ENCODE assay signal across 36 cellular contexts in the genomic region with DNA sequence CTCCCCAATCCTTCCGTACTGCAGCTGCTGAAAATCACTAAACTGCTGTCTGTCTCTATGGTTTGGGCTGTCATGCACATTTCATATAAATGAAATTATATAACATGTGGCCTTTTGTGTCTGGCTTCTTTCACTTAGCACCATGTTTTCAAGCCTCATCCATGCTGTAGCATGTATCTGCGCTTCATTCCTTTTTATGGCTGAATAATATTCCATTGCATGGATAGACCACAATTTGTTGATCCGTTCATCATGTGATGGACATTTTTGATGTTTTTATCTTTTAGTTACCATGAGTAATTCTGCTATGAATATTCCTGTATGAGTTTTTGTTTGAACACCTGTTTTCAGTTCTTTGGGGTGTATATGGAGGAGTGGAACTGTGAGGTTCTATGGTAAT.
"Had no signal": no experiment of that assay in that cellular context is flagged by ENCODE, and none has a peak within 500 bp of the region (broad histone marks: within the 10 kb centered on the region; RNA-seq: fewer than 3 reads in every experiment).

No MANE protein-coding gene starts in this region.

- H3K4me3 ChIP-seq: MG63 had no signal

- H3K36me3 ChIP-seq: MG63 had no signal

- DNase-seq: Karpas-422, Kasumi-1, MG63, MM.1S, MV-4-11, NCI-H1048, NCI-H1092, NCI-H1092 treated with DMSO at 0.1 percent for 48 hours, NCI-H1105, NCI-H1105 treated with DMSO at 0.1 percent for 48 hours, NCI-H1417, NCI-H1417 treated with DMSO at 0.1 percent for 48 hours, NCI-H1436, NCI-H1436 treated with DMSO at 0.1 percent for 48 hours, NCI-H146, NCI-H1694, NCI-H1694 treated with DMSO at 0.1 percent for 48 hours, NCI-H187, NCI-H187 treated with DMSO at 0.1 percent for 48 hours, NCI-H1930, NCI-H2029, NCI-H2029 treated with DMSO at 0.1 percent for 48 hours, NCI-H2081 treated with DMSO at 0.1 percent for 48 hours, NCI-H2107, NCI-H2171, NCI-H2171 treated with DMSO at 0.1 percent for 48 hours, NCI-H2227 treated with DMSO at 0.1 percent for 48 hours, NCI-H226, NCI-H345, NCI-H446, NCI-H446 treated with DMSO at 0.1 percent for 48 hours, NCI-H510A, NCI-H510A treated with DMSO at 0.1 percent for 48 hours, NCI-H524, NCI-H524 treated with DMSO at 0.1 percent for 48 hours, NCI-H526 had no signal

- H3K27me3 ChIP-seq: MG63 had no signal
